Comparison of ENCODE assay signal across 11 cellular contexts in the genomic region with DNA sequence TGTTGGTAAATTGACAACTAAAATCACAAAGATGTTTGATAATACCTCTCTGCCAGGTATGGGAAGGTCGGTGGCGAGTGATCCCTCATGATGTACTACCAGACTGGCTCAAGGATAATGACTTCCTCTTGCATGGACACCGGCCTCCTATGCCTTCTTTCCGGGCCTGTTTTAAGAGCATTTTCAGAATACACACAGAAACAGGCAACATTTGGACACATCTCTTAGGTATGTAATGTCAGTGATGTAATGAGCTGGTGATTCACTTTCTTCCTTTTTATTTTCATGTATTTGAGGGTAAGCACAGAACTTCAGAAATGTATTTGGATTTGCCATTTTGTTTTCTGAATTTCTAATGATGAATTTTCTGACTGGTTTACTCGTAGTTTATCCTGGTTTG. TPM values are rescaled to one million over a fixed set of nuclear protein-coding genes. Genes with fewer than 3 reads are reported as not detected.
DNase-seq lines count a peak whose midpoint lies in the region; FAIRE-seq and TF ChIP-seq lines count a peak whose summit lies in the region.
"Had no signal": no experiment of that assay in that cellular context is flagged by ENCODE, and none has a peak within 500 bp of the region (broad histone marks: within the 10 kb centered on the region; RNA-seq: fewer than 3 reads in every experiment).

No MANE protein-coding gene starts in this region.

- no peak for TF ChIP-seq POLR2A in GM12891 (IDR thresholded peaks at IDR 0.05; ENCODE audit: low read depth, low read length)

- H3K9ac ChIP-seq in SK-N-SH: peak overlapping the region; percentile 33; the same call in 1 of the 2 replicates
- H3K9ac ChIP-seq in fibroblast of lung (ENCODE audit: insufficient read depth, low read length): no peak overlapping the region

- H2AFZ ChIP-seq in SK-N-SH (ENCODE audit: low read depth) (no peak overlapping the region), fibroblast of lung (ENCODE audit: low read length) (no peak overlapping the region)

- TF ChIP-seq CTCF in SK-N-SH (IDR thresholded peaks at IDR 0.05) (no peak), fibroblast of lung (conservative IDR thresholded peaks at IDR 0.05 in 1 of 2, IDR thresholded peaks at IDR 0.05 in 1 of 2; ENCODE audit: low read depth in 1 of 2, low read length in 2 of 2) (no peak), GM13976 (IDR thresholded peaks at IDR 0.05; ENCODE audit: borderline replicate concordance, control extremely low read depth, extremely low read depth, insufficient read depth, missing control alignments) (no peak)

- DNase-seq in GM12891 (ENCODE audit: insufficient read length, low spot score) (no peak), SK-N-SH (no peak), fibroblast of lung (ENCODE audit: low read depth in 2 of 2) (peak; percentile 73 to 88), stromal cell of bone marrow (ENCODE audit: low read depth) (peak; percentile 55), cerebellar cortex (ENCODE audit: low spot score) (no peak), GM13976 (ENCODE audit: low spot score) (no peak), mucosa of gallbladder (ENCODE audit: low spot score) (no peak)
- DNase-seq: central memory CD4-positive, alpha-beta T cell; stimulated activated CD4-positive, alpha-beta T cell treated with anti-CD3 and anti-CD28 coated beads, Interleukin-4, amount 100 ng/mL, for 4 hours; stimulated activated naive CD8-positive, alpha-beta T cell treated with anti-CD3 and anti-CD28 coated beads, Interleukin-15, amount 100 ng/mL, for 72 hours had no signal

- H3K9me3 ChIP-seq in SK-N-SH (no peaks in the 10 kb centered on the region), fibroblast of lung (ENCODE audit: control insufficient read depth, insufficient read depth, low read depth, low read length) (no peaks in the 10 kb centered on the region)
- H3K9me3 ChIP-seq: esophagus muscularis mucosa had no signal

- H3K79me2 ChIP-seq in SK-N-SH (ENCODE audit: insufficient read depth) (peaks cover 25% of the 10 kb centered on the region), fibroblast of lung (ENCODE audit: control insufficient read depth, insufficient read depth, low read length) (no peaks in the 10 kb centered on the region)

- 43% methylated on average over 5 of the region's 5 CpGs for WGBS in SK-N-SH (ENCODE audit: low lambda C conversion rate)

- in situ Hi-C loops in GM13976 (cut with MboI; ENCODE audit: low sequenced_read_pairs, unreplicated experiment): loop anchor here (25.0 kb wide), 1 partner anchor 665 kb away; no protein-coding TSS in a partner anchor

- peak; percentile 13 for FAIRE-seq in GM12891 (lab: Jason Lieb, UNC)

- no peaks in the 10 kb centered on the region for H3K27me3 ChIP-seq in SK-N-SH (ENCODE audit: insufficient read depth)
- no peaks in the 10 kb centered on the region for H3K27me3 ChIP-seq in fibroblast of lung (ENCODE audit: control insufficient read depth, insufficient read depth, low read length)
- H3K27me3 ChIP-seq: esophagus muscularis mucosa had no signal

- H3K4me2 ChIP-seq in SK-N-SH: peak overlapping the region; percentile 63
- peak overlapping the region; percentile 55 for H3K4me2 ChIP-seq in fibroblast of lung (ENCODE audit: extremely low read depth, insufficient read depth, low read length)

- peaks cover 36% of the 10 kb centered on the region for H3F3A ChIP-seq in SK-N-SH (replicated peaks; ENCODE audit: insufficient read depth)

- H3K4me1 ChIP-seq in SK-N-SH (ENCODE audit: control insufficient read depth in 1 of 2, insufficient read depth in 2 of 2, low read depth in 1 of 2, low read length in 1 of 2) (peaks cover 16 to 56% of the 10 kb centered on the region in 2 experiments), fibroblast of lung (ENCODE audit: control insufficient read depth, extremely low read depth, insufficient read depth, low read length) (peaks cover 23% of the 10 kb centered on the region)

- peaks cover 7 to 21% of the 10 kb centered on the region in 2 experiments for H3K36me3 ChIP-seq in SK-N-SH (replicated peaks in 1 of 2; ENCODE audit: control insufficient read depth in 1 of 2, insufficient read depth in 2 of 2, low read length in 1 of 2)
- H3K36me3 ChIP-seq in fibroblast of lung (ENCODE audit: control insufficient read depth, insufficient read depth, low read length): no peaks in the 10 kb centered on the region

- H3K9me2 ChIP-seq in SK-N-SH: no peaks in the 10 kb centered on the region

- no peak for TF ChIP-seq RAD21 in SK-N-SH (IDR thresholded peaks at IDR 0.05; ENCODE audit: low read length)

- peak overlapping the region in 1 of 2 experiments; percentile 76; a peak in 2 of 4 replicates for H3K27ac ChIP-seq in SK-N-SH (ENCODE audit: low read depth in 2 of 2, low read length in 1 of 2)
- peak overlapping the region; percentile 52 for H3K27ac ChIP-seq in fibroblast of lung (ENCODE audit: insufficient read depth, low read length)
- H3K27ac ChIP-seq: esophagus muscularis mucosa had no signal

- TF ChIP-seq EP300 in SK-N-SH (IDR thresholded peaks at IDR 0.05; ENCODE audit: borderline replicate concordance in 1 of 2, low read depth in 1 of 2, low read length in 1 of 2): 0 out of 4 replicates have a peak, but pooled peaks of 1 of the 2 experiments have one; percentile 17

- CTCF ChIA-PET in SK-N-SH (lab: Yijun Ruan, JAX): interaction anchor here (5.9 kb wide), 1 partner anchor 14 kb away, joined by 38 read pairs; no protein-coding TSS in a partner anchor

- POLR2A ChIA-PET in SK-N-SH (lab: Yijun Ruan, JAX): no interaction called here

- no peaks in the 10 kb centered on the region for H4K20me1 ChIP-seq in SK-N-SH (ENCODE audit: insufficient read depth)
- no peaks in the 10 kb centered on the region for H4K20me1 ChIP-seq in fibroblast of lung (ENCODE audit: control insufficient read depth, extremely low read depth, insufficient read depth, low read length)

- H3K4me3 ChIP-seq in SK-N-SH (ENCODE audit: low read depth in 2 of 2, low read length in 1 of 2): 0 out of 4 replicates have a peak overlapping the region, but pooled peaks of 1 of the 2 experiments have one; percentile 8
- H3K4me3 ChIP-seq in fibroblast of lung (replicated peaks in 1 of 4; ENCODE audit: control extremely low read depth in 1 of 4, insufficient read depth in 1 of 4, low read depth in 3 of 4, low read length in 4 of 4): no peak overlapping the region
- H3K4me3 ChIP-seq: esophagus muscularis mucosa had no signal

TF ChIP-seq in GM12891, 5 proteins besides CTCF, POLR2A, EP300 and RAD21:
- no peak for TF ChIP-seq SPI1 (IDR thresholded peaks at IDR 0.05; ENCODE audit: low read depth, low read length)
- TF ChIP-seq PAX5 (IDR thresholded peaks at IDR 0.05; ENCODE audit: insufficient read depth, low read length, severe bottlenecking): no peak
- TF ChIP-seq POU2F2 (IDR thresholded peaks at IDR 0.05; ENCODE audit: low read depth, low read length): no peak
- no peak for TF ChIP-seq TAF1 (IDR thresholded peaks at IDR 0.05; ENCODE audit: low read depth, low read length)
- TF ChIP-seq POLR2AphosphoS5 (IDR thresholded peaks at IDR 0.05; ENCODE audit: low read depth, low read length): no peak

TF ChIP-seq in SK-N-SH, 30 proteins besides CTCF, POLR2A, EP300 and RAD21:
- TF ChIP-seq JUND (IDR thresholded peaks at IDR 0.05) (peak; percentile 72), TCF12 (IDR thresholded peaks at IDR 0.05) (peak; percentile 33), NFIC (IDR thresholded peaks at IDR 0.05; ENCODE audit: borderline replicate concordance) (peak; percentile 31; the same call in 1 of the 2 replicates), POLR2AphosphoS5 (IDR thresholded peaks at IDR 0.05; ENCODE audit: low read depth, low read length) (no peak), FOSL2 (IDR thresholded peaks at IDR 0.05; ENCODE audit: borderline replicate concordance, low read depth) (peak; percentile 85), RFX5 (IDR thresholded peaks at IDR 0.05; ENCODE audit: low read length) (no peak)
- TF ChIP-seq, protein P1, sequence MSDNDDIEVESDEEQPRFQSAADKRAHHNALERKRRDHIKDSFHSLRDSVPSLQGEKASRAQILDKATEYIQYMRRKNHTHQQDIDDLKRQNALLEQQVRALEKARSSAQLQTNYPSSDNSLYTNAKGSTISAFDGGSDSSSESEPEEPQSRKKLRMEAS (IDR thresholded peaks at IDR 0.05; ENCODE audit: low read depth): 0 out of 2 replicates have a peak, but pooled peaks have one; percentile 41
- TF ChIP-seq, protein P2, sequence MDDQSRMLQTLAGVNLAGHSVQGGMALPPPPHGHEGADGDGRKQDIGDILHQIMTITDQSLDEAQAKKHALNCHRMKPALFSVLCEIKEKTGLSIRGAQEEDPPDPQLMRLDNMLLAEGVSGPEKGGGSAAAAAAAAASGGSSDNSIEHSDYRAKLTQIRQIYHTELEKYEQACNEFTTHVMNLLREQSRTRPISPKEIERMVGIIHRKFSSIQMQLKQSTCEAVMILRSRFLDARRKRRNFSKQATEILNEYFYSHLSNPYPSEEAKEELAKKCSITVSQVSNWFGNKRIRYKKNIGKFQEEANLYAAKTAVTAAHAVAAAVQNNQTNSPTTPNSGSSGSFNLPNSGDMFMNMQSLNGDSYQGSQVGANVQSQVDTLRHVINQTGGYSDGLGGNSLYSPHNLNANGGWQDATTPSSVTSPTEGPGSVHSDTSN (IDR thresholded peaks at IDR 0.05): peak; percentile 43; the same call in 1 of the 2 replicates

RNA-seq across cellular contexts. Expression of a gene that starts 42.6 kb away (rescaled TPM):
- polyA plus RNA-seq in GM12891 (2012; ENCODE audit: low read depth, missing spikeins): not detected
- polyA plus RNA-seq in SK-N-SH (2012; rRNA removed) (not detected in 2 replicates), fibroblast of lung (not detected in 2 replicates)
- polyA plus RNA-seq in SK-N-SH (2012; cell fraction: cytosol; rRNA removed): not detected in 2 replicates
- 0.07 TPM in 1 of 2 replicates, not detected in the other for polyA plus RNA-seq in SK-N-SH (2012; cell fraction: nucleus; rRNA removed)
- total RNA-seq in fibroblast of lung (not detected in 2 replicates), mucosa of gallbladder (not detected)
- not detected in 2 replicates for polyA plus RNA-seq in fibroblast of lung (2012)
- not detected in 2 replicates for polyA minus RNA-seq in fibroblast of lung (ENCODE audit: low replicate concordance)

Comparison
In these comparisons a context has a peak if more than half of its experiments do, and no peak if none do; other contexts are left out.
1. DNase-seq: peak in fibroblast of lung (2 of 2) and stromal cell of bone marrow (single experiment); none in GM12891 (single experiment), SK-N-SH (single experiment), cerebellar cortex (single experiment), GM13976 (single experiment) and mucosa of gallbladder (single experiment).